9 cellular contexts compared by ENCODE assay signal in genomic region chr20:10863337-10864060, GRCh38.
A peak's percentile ranks its signal among the peaks of the same experiment; 100 is the strongest.
DNase-seq lines count a peak whose midpoint lies in the region; ATAC-seq, FAIRE-seq and TF ChIP-seq lines count a peak whose summit lies in the region.
"Had no signal": no experiment of that assay in that cellular context is flagged by ENCODE, and none has a peak within 500 bp of the region (broad histone marks: within the 10 kb centered on the region; RNA-seq: fewer than 3 reads in every experiment).

No MANE protein-coding gene starts in this region.

- WGBS in pancreas, 2 donors: 52 to 62% methylated on average over 6 of the region's 6 CpGs
- no CpG with 5 or more reads among the region's 6 CpGs for WGBS in trophoblast cell (ENCODE audit: extremely low coverage, insufficient coverage, insufficient read length)

- no peak overlapping the region for H4K12ac ChIP-seq in trophoblast cell (ENCODE audit: low read depth, low read length)

- H3K27ac ChIP-seq in C4-2B (peak overlapping the region; percentile 50; the same call in 1 of the 2 replicates), RWPE2 (ENCODE audit: poor library complexity, severe bottlenecking) (peak overlapping the region; percentile 88), pancreas (peak overlapping the region; percentile 4 to 78 (median 34)), trophoblast cell (ENCODE audit: low read depth, low read length) (no peak overlapping the region)

- H3K79me2 ChIP-seq in trophoblast cell (ENCODE audit: control insufficient read depth, insufficient read depth, low read length, poor library complexity): no peaks in the 10 kb centered on the region

- TF ChIP-seq CTCF in C4-2B (conservative IDR thresholded peaks at IDR 0.05) (no peak), RWPE2 (IDR thresholded peaks at IDR 0.05; ENCODE audit: poor library complexity, severe bottlenecking) (no peak), fibroblast of pulmonary artery (IDR thresholded peaks at IDR 0.05; ENCODE audit: low read length, missing control alignments) (no peak), pancreas (IDR thresholded peaks at IDR 0.05) (no peak)

- no peak overlapping the region for H2AFZ ChIP-seq in trophoblast cell (ENCODE audit: insufficient read depth, low read length, poor library complexity)

- H3K4ac ChIP-seq in trophoblast cell (ENCODE audit: low read depth, low read length): no peak overlapping the region

- H3K14ac ChIP-seq in trophoblast cell (ENCODE audit: low read length): no peak overlapping the region

- H3K9me3 ChIP-seq in RWPE2 (ENCODE audit: severe bottlenecking) (no peaks in the 10 kb centered on the region), pancreas (no peaks in the 10 kb centered on the region), trophoblast cell (ENCODE audit: insufficient read depth, low read depth, low read length) (no peaks in the 10 kb centered on the region)

- no peaks in the 10 kb centered on the region for H3K27me3 ChIP-seq in RWPE2 (ENCODE audit: insufficient read depth, poor library complexity, severe bottlenecking)
- no peaks in the 10 kb centered on the region for H3K27me3 ChIP-seq in pancreas
- H3K27me3 ChIP-seq in trophoblast cell (ENCODE audit: insufficient read depth, low read length): no peaks in the 10 kb centered on the region

- H3K79me1 ChIP-seq in trophoblast cell (ENCODE audit: low read length): no peaks in the 10 kb centered on the region

- DNase-seq in RWPE2 (ENCODE audit: low spot score): no peak
- peak; percentile 91 for DNase-seq in fibroblast of pulmonary artery (ENCODE audit: low read depth)
- DNase-seq in pancreas: peak in 2 of 6 donors; percentile 29 to 48
- DNase-seq in trophoblast cell: no peak
- DNase-seq in HTR-8/SVneo (ENCODE audit: insufficient read length, low spot score): no peak
- DNase-seq: activated naive CD4-positive, alpha-beta T cell treated with anti-CD3 and anti-CD28 coated beads, Interleukin-2, amount 10 ng/mL, durations not matched to agents 7 days and 5 days had no signal

- no peak overlapping the region for H4K91ac ChIP-seq in trophoblast cell (ENCODE audit: low read depth, low read length)

- H2AK5ac ChIP-seq in trophoblast cell (ENCODE audit: low read length): no peak overlapping the region

- H3K23ac ChIP-seq in trophoblast cell (ENCODE audit: low read length): no peak overlapping the region

- no peak overlapping the region for H3K4me2 ChIP-seq in trophoblast cell (ENCODE audit: low read length)

- H3K9ac ChIP-seq in trophoblast cell (ENCODE audit: low read length): no peak overlapping the region

- H2BK5ac ChIP-seq in trophoblast cell (ENCODE audit: low read depth, low read length, poor library complexity): no peak overlapping the region

- no peak overlapping the region for H4K8ac ChIP-seq in trophoblast cell (ENCODE audit: low read depth, low read length)

- H2BK120ac ChIP-seq in trophoblast cell (ENCODE audit: insufficient read depth, low read length, poor library complexity): no peak overlapping the region

- H3K36me3 ChIP-seq in RWPE2 (ENCODE audit: low read depth): no peaks in the 10 kb centered on the region
- H3K36me3 ChIP-seq in pancreas: no peaks in the 10 kb centered on the region
- H3K36me3 ChIP-seq in trophoblast cell (ENCODE audit: control insufficient read depth in 1 of 2, insufficient read depth in 2 of 2, low read length in 2 of 2): no peaks in the 10 kb centered on the region

- H3K18ac ChIP-seq in trophoblast cell (ENCODE audit: low read length): no peak overlapping the region

- no peak overlapping the region for H3K4me3 ChIP-seq in RWPE2 (ENCODE audit: severe bottlenecking)
- peak overlapping the region; percentile 27 for H3K4me3 ChIP-seq in fibroblast of pulmonary artery (replicated peaks; ENCODE audit: low read depth, low read length)
- no peak overlapping the region for H3K4me3 ChIP-seq in pancreas
- no peak overlapping the region for H3K4me3 ChIP-seq in trophoblast cell (ENCODE audit: low read depth, low read length)

- no peak for FAIRE-seq in pancreas (lab: Jason Lieb, UNC)
- no peak for FAIRE-seq in HTR-8/SVneo (lab: Jason Lieb, UNC)

- ATAC-seq in RWPE2 (ENCODE audit: low read depth) (peak; percentile 28), pancreas (peak; percentile 54 to 60 (median 56)), HG03045 (IDR thresholded peaks at IDR 0.05; ENCODE audit: unreplicated experiment) (no peak), HG03135 (IDR thresholded peaks at IDR 0.05; ENCODE audit: unreplicated experiment) (no peak)

- H2BK12ac ChIP-seq in trophoblast cell (ENCODE audit: low read length): no peak overlapping the region

- H3K4me1 ChIP-seq in RWPE2 (ENCODE audit: insufficient read depth, poor library complexity, severe bottlenecking) (peaks cover 47% of the 10 kb centered on the region), pancreas (peaks cover 31 to 42% (median 39%) of the 10 kb centered on the region in 3 donors), trophoblast cell (ENCODE audit: control insufficient read depth in 1 of 2, insufficient read depth in 2 of 2, low read length in 2 of 2) (peaks cover 0 to 2% of the 10 kb centered on the region in 2 experiments)

- intact Hi-C loops in pancreas (cut with DNase I): no loop called here

Comparison
In these comparisons a context has a peak if more than half of its experiments do, and no peak if none do; other contexts are left out.
1. ATAC-seq: peak in RWPE2 (single experiment) and pancreas (4 of 4); none in HG03045 (single experiment) and HG03135 (single experiment).